Comparison of ENCODE assay signal across 8 cellular contexts in genomic region chr2:47070920-47071824, GRCh38.
A peak's percentile ranks its signal among the peaks of the same experiment; 100 is the strongest.
DNase-seq lines count a peak whose midpoint lies in the region; ATAC-seq and TF ChIP-seq lines count a peak whose summit lies in the region.

No MANE protein-coding gene starts in this region.

- TF ChIP-seq POLR2A in ovary (IDR thresholded peaks at IDR 0.05), result no peak

- 58 to 69% (median 60%) methylated on average over 15 of the region's 15 CpGs for WGBS in ovary, 3 donors

- TF ChIP-seq EP300 in ovary (IDR thresholded peaks at IDR 0.05), result no peak

- H3K9me3 ChIP-seq in fibroblast of lung (ENCODE audit: control insufficient read depth, insufficient read depth, low read depth, low read length), result no peaks in the 10 kb centered on the region
- H3K9me3 ChIP-seq in ovary, result no peaks in the 10 kb centered on the region

- peak overlapping the region; percentile 95 for H3K27ac ChIP-seq in fibroblast of lung (ENCODE audit: insufficient read depth, low read length)
- H3K27ac ChIP-seq in ovary, result peak overlapping the region; percentile 90 to 91

- no peak overlapping the region for H2AFZ ChIP-seq in fibroblast of lung (ENCODE audit: low read length)

- H3K9ac ChIP-seq in fibroblast of lung (ENCODE audit: insufficient read depth, low read length), result peak overlapping the region; percentile 74

- no peak overlapping the region for H3K4me2 ChIP-seq in fibroblast of lung (ENCODE audit: extremely low read depth, insufficient read depth, low read length)

- no peaks in the 10 kb centered on the region for H3K79me2 ChIP-seq in fibroblast of lung (ENCODE audit: control insufficient read depth, insufficient read depth, low read length)

- DNase-seq in GF-D8 (lab: John Stamatoyannopoulos, UW) (peak; percentile 91), HuH-7 (ENCODE audit: low spot score) (peak; percentile 36), fibroblast of lung (ENCODE audit: low read depth in 2 of 2) (peak; percentile 85 to 97), ovary (peak; percentile 61 to 75 (median 66)), NCI-H1048 (lab: John Stamatoyannopoulos, UW) (no peak), HPDE6-E6E7 (ENCODE audit: extremely low spot score) (no peak)
- DNase-seq in activated CD8-positive, alpha-beta memory T cell treated with anti-CD3 and anti-CD28 coated beads for 24 hours, result peak; percentile 74

- peak; percentile 69 for ATAC-seq in GM21526 (IDR thresholded peaks at IDR 0.05; ENCODE audit: low FRiP score, unreplicated experiment)

- intact Hi-C loops in ovary (cut with DNase I), result loop anchor here in 1 of 4 donors (5.0 kb wide), 1 partner anchor 34 kb away; no protein-coding TSS in a partner anchor

- no peaks in the 10 kb centered on the region for H4K20me1 ChIP-seq in fibroblast of lung (ENCODE audit: control insufficient read depth, extremely low read depth, insufficient read depth, low read length)

- no peaks in the 10 kb centered on the region for H3K27me3 ChIP-seq in fibroblast of lung (ENCODE audit: control insufficient read depth, insufficient read depth, low read length)
- H3K27me3 ChIP-seq in ovary, result no peaks in the 10 kb centered on the region

- TF ChIP-seq CTCF in fibroblast of lung (conservative IDR thresholded peaks at IDR 0.05 in 1 of 2, IDR thresholded peaks at IDR 0.05 in 1 of 2; ENCODE audit: low read depth in 1 of 2, low read length in 2 of 2) (no peak), ovary (IDR thresholded peaks at IDR 0.05) (no peak)

- H3K4me3 ChIP-seq in fibroblast of lung (replicated peaks in 1 of 4; ENCODE audit: control extremely low read depth in 1 of 4, insufficient read depth in 1 of 4, low read depth in 3 of 4, low read length in 4 of 4) (no peak overlapping the region), ovary (no peak overlapping the region)

- H3K4me1 ChIP-seq in fibroblast of lung (ENCODE audit: control insufficient read depth, extremely low read depth, insufficient read depth, low read length) (peaks cover 57% of the 10 kb centered on the region), ovary (ENCODE audit: insufficient read depth) (peaks cover 39% of the 10 kb centered on the region)

- H3K36me3 ChIP-seq in fibroblast of lung (ENCODE audit: control insufficient read depth, insufficient read depth, low read length) (peaks cover 14% of the 10 kb centered on the region), ovary (no peaks in the 10 kb centered on the region)

Comparison
In these comparisons a context has a peak if more than half of its experiments do, and no peak if none do; other contexts are left out.
1. DNase-seq: peak in GF-D8 (single experiment), HuH-7 (single experiment), activated CD8-positive, alpha-beta memory T cell treated with anti-CD3 and anti-CD28 coated beads for 24 hours (single experiment), fibroblast of lung (2 of 2) and ovary (5 of 5); none in NCI-H1048 (single experiment) and HPDE6-E6E7 (single experiment).